ENCODE assay signal across 13 cellular contexts in the genomic region with DNA sequence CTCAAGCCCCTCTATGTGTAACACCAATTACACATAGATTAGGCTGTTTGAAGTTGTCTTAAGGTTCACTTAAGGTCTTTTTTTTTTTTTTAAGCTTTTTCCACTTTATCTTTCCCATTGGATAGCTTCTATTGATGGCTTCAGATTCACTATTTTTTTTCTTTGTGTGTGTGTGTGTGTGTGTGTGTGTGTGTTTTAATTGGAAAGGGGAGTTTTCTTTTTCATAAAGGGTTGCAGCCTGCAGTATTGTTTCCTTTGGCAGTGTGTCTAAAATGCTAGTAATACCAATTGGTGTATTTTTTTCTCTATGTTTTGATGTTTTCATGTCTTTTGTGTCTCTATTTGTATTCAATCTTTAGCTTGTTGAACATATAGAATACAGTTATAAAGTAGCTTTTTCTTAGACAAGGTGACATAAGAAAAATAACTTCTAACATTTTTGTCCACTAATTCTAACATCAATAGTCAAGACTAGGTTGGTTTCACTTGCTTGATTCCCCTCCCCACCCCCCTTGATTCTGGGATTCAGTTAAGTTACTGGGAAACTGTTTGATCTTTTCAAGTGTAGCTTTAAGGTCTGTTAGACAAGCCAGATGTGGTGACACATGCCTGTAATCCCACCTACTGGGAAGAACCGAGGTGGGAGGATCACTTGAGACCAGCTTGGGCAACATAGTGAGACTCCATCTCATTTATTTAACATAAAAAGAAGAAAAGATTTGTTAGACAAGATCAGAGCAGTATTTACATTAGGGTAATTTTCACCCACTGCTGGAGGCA. TPM values are rescaled to one million over a fixed set of nuclear protein-coding genes. Genes with fewer than 3 reads are reported as not detected.
DNase-seq lines count a peak whose midpoint lies in the region; ATAC-seq and TF ChIP-seq lines count a peak whose summit lies in the region.
"Had no signal": no experiment of that assay in that cellular context is flagged by ENCODE, and none has a peak within 500 bp of the region (broad histone marks: within the 10 kb centered on the region; RNA-seq: fewer than 3 reads in every experiment).

No MANE protein-coding gene starts in this region.

- H3K79me2 ChIP-seq in mesendoderm (ENCODE audit: control insufficient read depth, insufficient read depth, low read length) (peaks cover 88% of the 10 kb centered on the region), OCI-LY7 (ENCODE audit: insufficient read depth, low read depth, low read length) (peaks cover 100% of the 10 kb centered on the region)

- H2BK20ac ChIP-seq in IMR-90 (ENCODE audit: low read depth, low read length), result no peak overlapping the region

- no peak for ATAC-seq in IMR-90 (ENCODE audit: low read depth)
- no peak for ATAC-seq in GM21786 (IDR thresholded peaks at IDR 0.05; ENCODE audit: unreplicated experiment)
- no peak for ATAC-seq in HG03460 (IDR thresholded peaks at IDR 0.05; ENCODE audit: unreplicated experiment)

- peaks cover 11% of the 10 kb centered on the region; the same call in 1 of the 2 replicates for H3K9me1 ChIP-seq in IMR-90 (ENCODE audit: insufficient read depth, low read length)

- DNase-seq in CD8-positive, alpha-beta memory T cell, result no peak
- DNase-seq in IMR-90 (peak; percentile 28), brain pericyte (ENCODE audit: low read depth, low spot score) (peak; percentile 16), mesendoderm (peak; percentile 88), SW 1271 (lab: John Stamatoyannopoulos, UW) (no peak), OCI-LY7 (ENCODE audit: low spot score) (no peak)
- DNase-seq: aorta, foreskin melanocyte, NCI-H2081, RPMI8226 had no signal

- H3K9ac ChIP-seq in IMR-90 (ENCODE audit: low read depth, low read length), result no peak overlapping the region
- no peak overlapping the region for H3K9ac ChIP-seq in mesendoderm (ENCODE audit: low read length)

- H2AK9ac ChIP-seq in IMR-90 (replicated peaks; ENCODE audit: low read depth, low read length, poor library complexity), result no peak overlapping the region

- H3K4me3 Mint-ChIP-seq in CD8-positive, alpha-beta memory T cell, result peak overlapping the region; percentile 34 to 77 (median 55)

- in situ Hi-C loops in IMR-90 (cut with MboI; ENCODE audit: low sequenced_read_pairs), result no loop called here

- H3K27me3 ChIP-seq in CD8-positive, alpha-beta memory T cell (ENCODE audit: insufficient read depth, low read length, poor library complexity, severe bottlenecking), result no peaks in the 10 kb centered on the region
- H3K27me3 ChIP-seq in IMR-90 (ENCODE audit: control insufficient read depth, insufficient read depth, low read length) (no peaks in the 10 kb centered on the region), mesendoderm (ENCODE audit: insufficient read depth, low read length, poor library complexity) (no peaks in the 10 kb centered on the region)
- H3K27me3 ChIP-seq: tibial nerve had no signal

- TF ChIP-seq POLR2A in IMR-90 (IDR thresholded peaks at IDR 0.05; ENCODE audit: low read depth, low read length), result no peak

- no peak for TF ChIP-seq RAD21 in IMR-90 (IDR thresholded peaks at IDR 0.05; ENCODE audit: low read length)

- H3K27me3 Mint-ChIP-seq in CD8-positive, alpha-beta memory T cell, result no peaks in the 10 kb centered on the region

- H3K14ac ChIP-seq in IMR-90 (replicated peaks; ENCODE audit: low read depth, low read length), result no peak overlapping the region

- no peak overlapping the region for H3K4me2 ChIP-seq in IMR-90 (ENCODE audit: low read depth, low read length)
- no peak overlapping the region for H3K4me2 ChIP-seq in mesendoderm (ENCODE audit: low read length)
- no peak overlapping the region for H3K4me2 ChIP-seq in OCI-LY7 (ENCODE audit: low read length)

- H3K56ac ChIP-seq in IMR-90 (ENCODE audit: extremely low read depth, insufficient read depth, low read length) (no peak overlapping the region), mesendoderm (ENCODE audit: low read length) (no peak overlapping the region)

- peaks cover 91 to 99% (median 98%) of the 10 kb centered on the region in 3 donors for H3K4me1 Mint-ChIP-seq in CD8-positive, alpha-beta memory T cell

- intact Hi-C loops in IMR-90 (cut with micrococcal nuclease), result no loop called here
- intact Hi-C loops in OCI-LY7 (cut with micrococcal nuclease; ENCODE audit: unreplicated experiment), result no loop called here

- H2BK5ac ChIP-seq in IMR-90 (ENCODE audit: low read depth, low read length, poor library complexity, severe bottlenecking) (no peak overlapping the region), mesendoderm (ENCODE audit: low read length) (no peak overlapping the region)

- no peak overlapping the region for H3K18ac ChIP-seq in IMR-90 (ENCODE audit: low read depth, low read length)
- H3K18ac ChIP-seq in mesendoderm (ENCODE audit: low read length), result no peak overlapping the region

- no peak overlapping the region for H3K27ac ChIP-seq in CD8-positive, alpha-beta memory T cell (ENCODE audit: low read depth, low read length)
- H3K27ac ChIP-seq in IMR-90 (ENCODE audit: insufficient read depth, low read length), result no peak overlapping the region
- H3K27ac ChIP-seq in mesendoderm (ENCODE audit: low read depth, low read length), result no peak overlapping the region
- no peak overlapping the region for H3K27ac ChIP-seq in OCI-LY7 (ENCODE audit: low read depth, low read length, poor library complexity, severe bottlenecking)
- H3K27ac ChIP-seq: tibial nerve had no signal

- H4K8ac ChIP-seq in IMR-90 (ENCODE audit: low read depth in 2 of 2, low read length in 2 of 2) (no peak overlapping the region), mesendoderm (ENCODE audit: low read depth, low read length) (no peak overlapping the region)

- H4K91ac ChIP-seq in IMR-90 (ENCODE audit: insufficient read depth, low read depth, low read length), result no peak overlapping the region

- H2AFZ ChIP-seq in IMR-90 (replicated peaks; ENCODE audit: low read length, poor library complexity) (no peak overlapping the region), OCI-LY7 (ENCODE audit: low read length) (no peak overlapping the region)

- no peaks in the 10 kb centered on the region for H3K9me3 Mint-ChIP-seq in CD8-positive, alpha-beta memory T cell

- peaks cover 87% of the 10 kb centered on the region for H3K4me1 ChIP-seq in CD8-positive, alpha-beta memory T cell (ENCODE audit: insufficient read depth, low read length)
- H3K4me1 ChIP-seq in IMR-90 (ENCODE audit: control insufficient read depth, insufficient read depth, low read length) (peaks cover 3% of the 10 kb centered on the region), mesendoderm (ENCODE audit: control insufficient read depth, low read depth, low read length) (peaks cover 2% of the 10 kb centered on the region), OCI-LY7 (ENCODE audit: insufficient read depth, low read length, poor library complexity, severe bottlenecking) (peaks cover 12% of the 10 kb centered on the region)

- H3K4me3 ChIP-seq in CD8-positive, alpha-beta memory T cell (ENCODE audit: low read length), result no peak overlapping the region
- no peak overlapping the region for H3K4me3 ChIP-seq in IMR-90 (ENCODE audit: insufficient read depth, low read depth, low read length)
- H3K4me3 ChIP-seq in mesendoderm (ENCODE audit: low read length), result no peak overlapping the region
- H3K4me3 ChIP-seq in OCI-LY7 (ENCODE audit: low read depth, low read length, poor library complexity, severe bottlenecking), result no peak overlapping the region
- H3K4me3 ChIP-seq: tibial nerve had no signal

- H3K23ac ChIP-seq in IMR-90 (ENCODE audit: low read depth, low read length) (no peak overlapping the region), mesendoderm (ENCODE audit: low read length) (no peak overlapping the region)

- TF ChIP-seq CTCF in IMR-90 (conservative IDR thresholded peaks at IDR 0.05; ENCODE audit: low read depth, low read length), result no peak
- TF ChIP-seq CTCF in OCI-LY7 (conservative IDR thresholded peaks at IDR 0.05; ENCODE audit: low read length), result no peak

- no peaks in the 10 kb centered on the region for H3K9me3 ChIP-seq in CD8-positive, alpha-beta memory T cell (ENCODE audit: low read length)
- no peaks in the 10 kb centered on the region for H3K9me3 ChIP-seq in IMR-90 (ENCODE audit: control insufficient read depth, insufficient read depth, low read length)
- H3K9me3 ChIP-seq in OCI-LY7 (ENCODE audit: low read length), result no peaks in the 10 kb centered on the region
- H3K9me3 ChIP-seq: tibial nerve had no signal

- POLR2A ChIA-PET in CD8-positive, alpha-beta memory T cell (lab: Charles Lee), result interaction anchor here (0.6 kb wide), 1 partner anchor 270 kb away, joined by 5 read pairs; no protein-coding TSS in a partner anchor
- POLR2A ChIA-PET in IMR-90 (lab: Charles Lee; ENCODE audit: unreplicated experiment), result no interaction called here
- POLR2A ChIA-PET in OCI-LY7 (lab: Charles Lee), result interaction anchor here (0.6 to 1.9 kb wide), 5 partner anchors 9 to 897 kb away, joined by 3 to 16 read pairs (median 3); no protein-coding TSS in a partner anchor

- H3K79me1 ChIP-seq in IMR-90 (ENCODE audit: low read depth in 1 of 2, low read length in 2 of 2), result peaks cover 0 to 28% of the 10 kb centered on the region in 2 experiments; a peak in 3 of 4 replicates
- H3K79me1 ChIP-seq in mesendoderm (ENCODE audit: low read length), result no peaks in the 10 kb centered on the region

- peak overlapping the region in 7 of 8 donors; percentile 45 to 87 (median 76) for H3K27ac Mint-ChIP-seq in CD8-positive, alpha-beta memory T cell

- no peaks in the 10 kb centered on the region for H3K36me3 ChIP-seq in CD8-positive, alpha-beta memory T cell (ENCODE audit: insufficient read depth, low read length)
- peaks cover 6% of the 10 kb centered on the region; the same call in 1 of the 2 replicates for H3K36me3 ChIP-seq in IMR-90 (ENCODE audit: control insufficient read depth, insufficient read depth, low read length)
- H3K36me3 ChIP-seq in mesendoderm (ENCODE audit: control insufficient read depth, insufficient read depth, low read length), result no peaks in the 10 kb centered on the region
- H3K36me3 ChIP-seq in OCI-LY7 (ENCODE audit: insufficient read depth, low read length), result peaks cover 41% of the 10 kb centered on the region
- H3K36me3 ChIP-seq: tibial nerve had no signal

- dilution Hi-C loops in IMR-90 (cut with HindIII; ENCODE audit: low sequenced_read_pairs, unreplicated experiment), result no loop called here

- WGBS in IMR-90 (ENCODE audit: extremely low coverage in 2 of 2, insufficient read length in 1 of 2), 2 experiments, result no CpG with 5 or more reads among the region's 1 CpG
- WGBS in mesendoderm (ENCODE audit: extremely low coverage, insufficient coverage, low lambda C conversion rate), result no CpG with 5 or more reads among the region's 1 CpG

- H2BK15ac ChIP-seq in IMR-90 (ENCODE audit: low read depth, low read length) (no peak overlapping the region), mesendoderm (replicated peaks; ENCODE audit: low read depth) (no peak overlapping the region)

- H3K9me2 ChIP-seq in OCI-LY7 (ENCODE audit: insufficient read depth, low read length), result no peaks in the 10 kb centered on the region

- BruUV-seq in IMR-90 (replicated peaks; lab: Mats Ljungman, UMichigan), result no TSS peak
- no TSS peak for BruUV-seq in OCI-LY7 (replicated peaks; lab: Mats Ljungman, UMichigan)

- no peak overlapping the region for H2BK120ac ChIP-seq in IMR-90 (ENCODE audit: low read depth, low read length)
- H2BK120ac ChIP-seq in mesendoderm (ENCODE audit: low read depth, low read length), result no peak overlapping the region

- CTCF ChIA-PET in CD8-positive, alpha-beta memory T cell (lab: Charles Lee), result interaction anchor here (1.0 to 1.1 kb wide), 2 partner anchors 8 to 22 kb away, joined by 3 to 4 read pairs; partner anchors contain the start of gene PRRC2C
- CTCF ChIA-PET in IMR-90 (lab: Yijun Ruan, JAX) (interaction anchor here (0.6 to 0.7 kb wide), 2 partner anchors 71 to 1432 kb away, joined by 3 to 4 read pairs; partner anchors contain the start of gene KIFAP3), OCI-LY7 (lab: Charles Lee; ENCODE audit: unreplicated experiment) (no interaction called here)

- no peak overlapping the region for H4K5ac ChIP-seq in IMR-90 (ENCODE audit: low read depth, low read length)
- H4K5ac ChIP-seq in mesendoderm (ENCODE audit: low read length), result no peak overlapping the region

- H2AK5ac ChIP-seq in IMR-90 (ENCODE audit: low read depth, low read length), result no peak overlapping the region
- no peak overlapping the region for H2AK5ac ChIP-seq in mesendoderm (ENCODE audit: low read length)

- H3K36me3 Mint-ChIP-seq in CD8-positive, alpha-beta memory T cell, result peaks cover 0 to 25% (median 4%) of the 10 kb centered on the region in 3 donors

- H3K4ac ChIP-seq in IMR-90 (ENCODE audit: low read depth, low read length) (no peak overlapping the region), mesendoderm (ENCODE audit: low read depth, low read length) (no peak overlapping the region)

- H4K20me1 ChIP-seq in IMR-90 (ENCODE audit: insufficient read depth, low read length) (peaks cover 95% of the 10 kb centered on the region), OCI-LY7 (ENCODE audit: insufficient read depth, low read length) (peaks cover 75% of the 10 kb centered on the region)

RNA-seq across cellular contexts. Expression of gene PRRC2C, which starts 21.4 kb away (rescaled TPM):
- 100 to 1,000 TPM; 262 to 275 TPM for total RNA-seq in CD8-positive, alpha-beta memory T cell
- 106 TPM for polyA plus RNA-seq in CD8-positive, alpha-beta memory T cell
- total RNA-seq in IMR-90 (2012; rRNA removed) (58.3 and 66.4 TPM in 2 replicates), OCI-LY7 (2022) (191 and 203 TPM in 2 replicates)
- polyA plus RNA-seq in IMR-90 (2012; rRNA removed), result 46.4 and 54.0 TPM in 2 replicates
- polyA plus RNA-seq in IMR-90 (2012; cell fraction: cytosol; rRNA removed), result 14.8 and 17.9 TPM in 2 replicates
- polyA plus RNA-seq in IMR-90 (2012; cell fraction: nucleus; rRNA removed; ENCODE audit: low replicate concordance), result 16.0 and 73.3 TPM in 2 replicates
- 117 TPM for polyA plus RNA-seq in mesendoderm (2013, experiment 1 of 2)
- 113 TPM for polyA plus RNA-seq in mesendoderm (2013, experiment 2 of 2)
- total RNA-seq in OCI-LY7 (2014; rRNA removed; shearing (Covaris generic)), result 73.5 and 75.3 TPM in 2 replicates

Comparison
In these comparisons a context has a peak if more than half of its experiments do, and no peak if none do; other contexts are left out.
1. DNase-seq: peak in IMR-90 (single experiment), brain pericyte (single experiment) and mesendoderm (single experiment); none in CD8-positive, alpha-beta memory T cell (0 of 5), SW 1271 (0 of 2) and OCI-LY7 (single experiment).